Comparison of ENCODE assay signal across 28 cellular contexts in the genomic region with DNA sequence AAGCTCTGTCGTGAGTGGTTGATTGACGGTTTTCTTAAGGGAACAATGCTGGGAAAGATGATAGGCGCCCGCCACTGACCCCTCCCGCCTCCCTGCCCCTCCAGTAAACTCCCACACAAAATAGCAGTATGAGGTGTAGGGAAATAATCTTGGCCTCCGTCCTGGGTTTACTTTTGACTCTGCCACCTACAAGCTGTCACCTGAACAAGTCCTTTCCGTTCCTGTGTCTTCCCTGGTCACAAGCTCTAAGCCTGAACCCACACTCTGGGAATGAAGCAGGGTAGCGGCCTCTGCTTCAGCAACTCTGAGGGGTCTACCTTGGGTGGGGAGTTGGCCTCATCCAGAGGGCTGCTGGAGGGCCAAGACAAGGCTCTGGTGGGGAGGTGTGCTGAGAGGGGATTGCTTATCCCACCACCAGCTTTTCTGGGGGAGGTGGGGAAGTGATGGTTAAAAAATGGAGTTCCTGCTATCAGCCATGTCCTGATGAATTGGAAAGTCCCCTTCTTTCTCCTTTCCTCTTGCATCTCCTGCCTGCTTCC.
"Had no signal": no experiment of that assay in that cellular context is flagged by ENCODE, and none has a peak within 500 bp of the region (broad histone marks: within the 10 kb centered on the region; RNA-seq: fewer than 3 reads in every experiment).

No MANE protein-coding gene starts in this region.

- H3K27me3 ChIP-seq: SJSA1 had no signal

- H3K36me3 ChIP-seq: SJSA1 had no signal

- H3K4me3 Mint-ChIP-seq: activated CD8-positive, alpha-beta T cell treated with anti-CD3 and anti-CD28 coated beads, Interleukin-2, amount 10 ng/mL, durations not matched to agents 7 days and 5 days; activated naive CD4-positive, alpha-beta T cell treated with anti-CD3 and anti-CD28 coated beads, Interleukin-2, amount 10 ng/mL, durations not matched to agents 7 days and 5 days; activated naive CD8-positive, alpha-beta T cell treated with anti-CD3 and anti-CD28 coated beads for 36 hours; activated T-cell treated with anti-CD3 and anti-CD28 coated beads, Interleukin-2, amount 50 U/mL, for 4 hours; T-helper 2 cell treated with Interferon-gamma antibody and Interleukin-4, amounts not matched to agents 5 μg/mL and 100 μg/mL, for 36 hours; WTC11 had no signal

- H3K4me1 ChIP-seq: SJSA1 had no signal

- H3K36me3 Mint-ChIP-seq: activated naive CD8-positive, alpha-beta T cell treated with anti-CD3 and anti-CD28 coated beads for 36 hours; WTC11 had no signal

- H3K4me1 Mint-ChIP-seq: activated naive CD4-positive, alpha-beta T cell treated with anti-CD3 and anti-CD28 coated beads, Interleukin-2, amount 10 ng/mL, durations not matched to agents 7 days and 5 days; activated naive CD8-positive, alpha-beta T cell treated with anti-CD3 and anti-CD28 coated beads for 36 hours had no signal

- H3K27ac Mint-ChIP-seq: activated CD8-positive, alpha-beta T cell treated with anti-CD3 and anti-CD28 coated beads, Interleukin-2, amount 10 ng/mL, durations not matched to agents 7 days and 5 days; activated naive CD4-positive, alpha-beta T cell treated with anti-CD3 and anti-CD28 coated beads, Interleukin-2, amount 10 ng/mL, durations not matched to agents 7 days and 5 days; activated naive CD8-positive, alpha-beta T cell treated with anti-CD3 and anti-CD28 coated beads for 36 hours; T-helper 2 cell treated with Interferon-gamma antibody and Interleukin-4, amounts not matched to agents 5 μg/mL and 100 μg/mL, for 36 hours; WTC11 had no signal

- ATAC-seq: activated CD8-positive, alpha-beta T cell treated with anti-CD3 and anti-CD28 coated beads, Interleukin-2, amount 10 ng/mL, durations not matched to agents 7 days and 5 days; activated T-cell treated with anti-CD3 and anti-CD28 coated beads, Interleukin-2, amount 50 U/mL, for 4 hours; SK-N-SH treated with all-trans-retinoic acid at 6 μM for 48 hours; WTC11 had no signal

- H3K9me3 Mint-ChIP-seq: activated naive CD4-positive, alpha-beta T cell treated with anti-CD3 and anti-CD28 coated beads, Interleukin-2, amount 10 ng/mL, durations not matched to agents 7 days and 5 days; activated naive CD8-positive, alpha-beta T cell treated with anti-CD3 and anti-CD28 coated beads for 36 hours; activated T-cell treated with anti-CD3 and anti-CD28 coated beads, Interleukin-2, amount 50 U/mL, for 4 hours; T-helper 2 cell treated with Interferon-gamma antibody and Interleukin-4, amounts not matched to agents 5 μg/mL and 100 μg/mL, for 36 hours; WTC11 had no signal

- FAIRE-seq: RCC 7860 had no signal

- DNase-seq: activated CD4-positive, alpha-beta T cell treated with anti-CD3 and anti-CD28 coated beads for 48 hours; activated CD4-positive, alpha-beta T cell treated with anti-CD3 and anti-CD28 coated beads, Interleukin-2, amount 50 U/mL, for 4 hours; activated CD4-positive, CD25-positive, alpha-beta regulatory T cell treated with anti-CD3 and anti-CD28 coated beads, Interleukin-2, amount 50 U/mL, for 72 hours; activated CD8-positive, alpha-beta memory T cell treated with anti-CD3 and anti-CD28 coated beads, Interleukin-2, amount 50 U/mL, for 48 hours; activated CD8-positive, alpha-beta T cell treated with anti-CD3 and anti-CD28 coated beads, Interleukin-2, amount 10 ng/mL, durations not matched to agents 7 days and 5 days; activated gamma-delta T cell treated with Interleukin-2 at 50 U/mL for 16 hours; activated naive CD4-positive, alpha-beta T cell treated with anti-CD3 and anti-CD28 coated beads, Interleukin-2, amount 10 ng/mL, durations not matched to agents 7 days and 5 days; activated naive CD8-positive, alpha-beta T cell treated with anti-CD3 and anti-CD28 coated beads for 36 hours; activated T-cell treated with anti-CD3 and anti-CD28 coated beads, Interleukin-2, amount 50 U/mL, for 4 hours; caudate nucleus; KG1; NCI-H1092; NCI-H1417; NCI-H1694; NCI-H2029; NCI-H2107; NCI-H2171 treated with DMSO at 0.1 percent for 48 hours; NCI-H226; NCI-H526; NCI-H774; OCI-M1; SHP77; SW 1271 had no signal

- H3K27ac ChIP-seq: SJSA1 had no signal

- H3K9me3 ChIP-seq: SJSA1 had no signal

- H3K4me3 ChIP-seq: SJSA1 had no signal
